Comparison of ENCODE assay signal across 10 cellular contexts in genomic region chr3:193746832-193747231, GRCh38.
"Had no signal": no experiment of that assay in that cellular context is flagged by ENCODE, and none has a peak within 500 bp of the region (broad histone marks: within the 10 kb centered on the region; RNA-seq: fewer than 3 reads in every experiment).

No MANE protein-coding gene starts in this region.

- DNase-seq: GM23248, GOT3, H7, HFFc6, IMR-90, KBM-7 had no signal

- H3K4me3 Mint-ChIP-seq: HFFc6 had no signal

- H3K9me3 Mint-ChIP-seq: HFFc6 had no signal

- H3K9me3 ChIP-seq: HAP-1 had no signal

- FAIRE-seq: HTR-8/SVneo had no signal

- ATAC-seq: HCT116 had no signal

- H3K4me3 ChIP-seq: GM23248, HAP-1 had no signal

- H3K27ac ChIP-seq: GM23248, KMS-11 had no signal

- H3K36me3 ChIP-seq: HAP-1 had no signal

- H3K4me1 ChIP-seq: HAP-1 had no signal

- H3K27ac Mint-ChIP-seq: HFFc6 had no signal
